In the genomic region with DNA sequence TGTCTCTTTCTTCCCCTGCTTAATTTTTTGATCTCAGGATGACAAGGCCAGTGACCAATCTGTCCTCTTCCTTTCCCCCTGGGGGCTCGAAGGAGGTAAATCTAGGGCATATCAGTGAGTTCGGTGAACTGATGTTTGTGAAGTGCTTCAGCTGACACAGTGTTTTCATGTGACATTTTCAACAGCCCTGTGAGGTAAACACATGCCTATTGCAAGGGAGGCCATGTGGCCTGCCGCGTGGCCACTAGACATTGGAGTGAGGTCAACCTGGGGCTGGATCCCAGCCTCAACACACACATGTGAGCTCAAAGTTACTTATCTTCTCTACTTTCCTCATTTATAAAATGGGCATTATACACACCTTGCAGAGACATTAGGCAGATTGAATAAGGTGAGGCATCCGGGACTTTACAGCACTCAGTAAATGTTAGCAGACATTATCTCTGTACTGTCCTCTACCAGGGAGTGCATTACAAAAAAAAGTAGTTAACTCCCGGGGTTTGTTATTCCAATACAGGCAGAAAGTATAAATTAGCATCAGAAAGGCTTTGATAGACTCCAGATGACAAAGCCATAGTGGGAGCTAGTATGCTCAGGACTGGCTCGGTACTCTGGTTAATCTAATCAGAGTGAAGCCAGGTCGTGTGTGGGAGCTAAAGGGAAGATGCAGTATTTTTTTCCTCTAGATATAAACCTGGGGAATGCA, we compare ENCODE assay signal across 16 cellular contexts.
DNase-seq lines count a peak whose midpoint lies in the region; ATAC-seq and TF ChIP-seq lines count a peak whose summit lies in the region.
"Had no signal": no experiment of that assay in that cellular context is flagged by ENCODE, and none has a peak within 500 bp of the region (broad histone marks: within the 10 kb centered on the region; RNA-seq: fewer than 3 reads in every experiment).

No MANE protein-coding gene starts in this region.

- H3K56ac ChIP-seq in mesendoderm (ENCODE audit: low read length), result no peak overlapping the region

- no peak overlapping the region for H4K8ac ChIP-seq in mesendoderm (ENCODE audit: low read depth, low read length)

- ATAC-seq in HG02759 (IDR thresholded peaks at IDR 0.05; ENCODE audit: unreplicated experiment) (no peak), HG03095 (IDR thresholded peaks at IDR 0.05; ENCODE audit: unreplicated experiment) (no peak), GM18873 (IDR thresholded peaks at IDR 0.05; ENCODE audit: low FRiP score, unreplicated experiment) (no peak)

- H3K79me1 ChIP-seq in mesendoderm (ENCODE audit: low read length), result no peaks in the 10 kb centered on the region

- no peaks in the 10 kb centered on the region for H3K27me3 ChIP-seq in HUES6 (ENCODE audit: control insufficient read depth, insufficient read depth, low read length)
- H3K27me3 ChIP-seq in cardiac muscle cell, result no peaks in the 10 kb centered on the region
- no peaks in the 10 kb centered on the region for H3K27me3 ChIP-seq in mesendoderm (ENCODE audit: insufficient read depth, low read length, poor library complexity)
- no peaks in the 10 kb centered on the region for H3K27me3 ChIP-seq in subcutaneous abdominal adipose tissue (ENCODE audit: control insufficient read depth in 5 of 5, insufficient read depth in 4 of 5, low read length in 5 of 5)
- H3K27me3 ChIP-seq: MG63 had no signal

- no peak overlapping the region for H4K5ac ChIP-seq in mesendoderm (ENCODE audit: low read length)

- H3K9ac ChIP-seq in HUES6 (ENCODE audit: low read length), result peak overlapping the region; percentile 69
- H3K9ac ChIP-seq in mesendoderm (ENCODE audit: low read length), result no peak overlapping the region
- no peak overlapping the region for H3K9ac ChIP-seq in subcutaneous abdominal adipose tissue (ENCODE audit: low read length in 5 of 5)

- DNase-seq in cardiac muscle cell (ENCODE audit: low read depth in 1 of 2, low spot score in 1 of 2) (peak in 1 of 2 donors; percentile 71), mesendoderm (peak; percentile 23), HPDE6-E6E7 (ENCODE audit: extremely low spot score) (no peak)
- DNase-seq: activated CD8-positive, alpha-beta memory T cell treated with anti-CD3 and anti-CD28 coated beads for 24 hours; effector memory CD4-positive, alpha-beta T cell; MG63; NCI-H1694 treated with DMSO at 0.1 percent for 48 hours; NCI-H524 treated with DMSO at 0.1 percent for 48 hours; small intestine; stimulated activated naive CD4-positive, alpha-beta T cell treated with Interleukin-2 at 50 U/mL for 16 hours; WERI-Rb-1 had no signal

- H3K4me1 ChIP-seq in HUES6 (ENCODE audit: control insufficient read depth, insufficient read depth, low read length) (peaks cover 47% of the 10 kb centered on the region), cardiac muscle cell (ENCODE audit: low read depth) (peaks cover 21% of the 10 kb centered on the region), mesendoderm (ENCODE audit: control insufficient read depth, low read depth, low read length) (peaks cover 11% of the 10 kb centered on the region), subcutaneous abdominal adipose tissue (ENCODE audit: control insufficient read depth in 5 of 5, insufficient read depth in 5 of 5, low read length in 5 of 5) (peaks cover 5 to 30% (median 20%) of the 10 kb centered on the region in 5 donors)

- H3K27ac ChIP-seq in HUES6 (ENCODE audit: low read depth, low read length), result peak overlapping the region; percentile 59
- H3K27ac ChIP-seq in cardiac muscle cell, result peak overlapping the region; percentile 68
- H3K27ac ChIP-seq in mesendoderm (ENCODE audit: low read depth, low read length), result no peak overlapping the region
- peak overlapping the region; percentile 65 for H3K27ac ChIP-seq in subcutaneous abdominal adipose tissue (ENCODE audit: low read depth, low read length)
- H3K27ac ChIP-seq: WERI-Rb-1 had no signal

- no peak overlapping the region for H2BK15ac ChIP-seq in mesendoderm (replicated peaks; ENCODE audit: low read depth)

- H3K4ac ChIP-seq in mesendoderm (ENCODE audit: low read depth, low read length), result no peak overlapping the region

- WGBS in mesendoderm (ENCODE audit: extremely low coverage, insufficient coverage, low lambda C conversion rate), result no CpG with 5 or more reads among the region's 8 CpGs

- no peaks in the 10 kb centered on the region for H3K79me2 ChIP-seq in mesendoderm (ENCODE audit: control insufficient read depth, insufficient read depth, low read length)

- no peak overlapping the region for H3K18ac ChIP-seq in mesendoderm (ENCODE audit: low read length)

- no peak overlapping the region for H3K4me2 ChIP-seq in mesendoderm (ENCODE audit: low read length)

- H2BK5ac ChIP-seq in mesendoderm (ENCODE audit: low read length), result no peak overlapping the region

- H2BK120ac ChIP-seq in mesendoderm (ENCODE audit: low read depth, low read length), result no peak overlapping the region

- no peak for TF ChIP-seq CTCF in cardiac muscle cell (IDR thresholded peaks at IDR 0.05; ENCODE audit: low read depth, low read length)

- H3K4me3 ChIP-seq in HUES6 (ENCODE audit: low read depth, low read length) (peak overlapping the region; percentile 25), cardiac muscle cell (no peak overlapping the region), mesendoderm (ENCODE audit: low read length) (no peak overlapping the region), subcutaneous abdominal adipose tissue (ENCODE audit: low read depth in 1 of 5, low read length in 5 of 5) (no peak overlapping the region)
- H3K4me3 ChIP-seq: MG63 had no signal

- H3K23ac ChIP-seq in mesendoderm (ENCODE audit: low read length), result no peak overlapping the region

- H3K9me3 ChIP-seq in HUES6 (ENCODE audit: control insufficient read depth, insufficient read depth, low read depth, low read length), result no peaks in the 10 kb centered on the region
- H3K9me3 ChIP-seq in cardiac muscle cell (ENCODE audit: low read depth), result no peaks in the 10 kb centered on the region
- H3K9me3 ChIP-seq in subcutaneous abdominal adipose tissue (ENCODE audit: control insufficient read depth in 5 of 5, low read length in 5 of 5), result no peaks in the 10 kb centered on the region
- H3K9me3 ChIP-seq: MG63 had no signal

- no peak overlapping the region for H2AK5ac ChIP-seq in mesendoderm (ENCODE audit: low read length)

- H3K36me3 ChIP-seq in HUES6 (ENCODE audit: control insufficient read depth, insufficient read depth, low read length), result no peaks in the 10 kb centered on the region
- no peaks in the 10 kb centered on the region for H3K36me3 ChIP-seq in cardiac muscle cell
- H3K36me3 ChIP-seq in mesendoderm (ENCODE audit: control insufficient read depth, insufficient read depth, low read length), result no peaks in the 10 kb centered on the region
- no peaks in the 10 kb centered on the region for H3K36me3 ChIP-seq in subcutaneous abdominal adipose tissue (ENCODE audit: control insufficient read depth in 5 of 5, insufficient read depth in 5 of 5, low read length in 5 of 5)
- H3K36me3 ChIP-seq: MG63, WERI-Rb-1 had no signal
